ENCODE assay signal across 17 cellular contexts in the genomic region with DNA sequence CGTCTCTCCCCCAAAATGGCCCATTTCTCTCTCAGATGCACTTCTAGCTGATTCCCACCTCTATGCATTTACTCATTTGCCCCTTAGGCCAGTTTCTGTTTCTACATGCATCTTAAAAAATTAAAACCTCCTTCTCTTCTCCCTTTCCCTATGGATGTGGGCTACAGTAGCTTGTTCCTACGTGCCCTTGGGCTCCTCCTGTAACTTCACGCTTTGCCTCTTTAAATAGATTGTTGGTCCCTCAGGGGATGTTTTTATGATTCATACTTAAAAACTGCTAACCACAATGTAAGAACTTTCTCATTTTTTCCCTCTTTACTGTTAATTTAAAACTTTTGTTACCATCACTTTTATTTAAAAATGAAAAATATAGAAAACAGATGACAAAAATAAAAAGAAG.
A peak's percentile ranks its signal among the peaks of the same experiment; 100 is the strongest.
DNase-seq lines count a peak whose midpoint lies in the region; ATAC-seq and TF ChIP-seq lines count a peak whose summit lies in the region.
"Had no signal": no experiment of that assay in that cellular context is flagged by ENCODE, and none has a peak within 500 bp of the region (broad histone marks: within the 10 kb centered on the region; RNA-seq: fewer than 3 reads in every experiment).

No MANE protein-coding gene starts in this region.

- intact Hi-C loops in PC-3 (cut with micrococcal nuclease) = no loop called here

- H3K4me3 ChIP-seq in PC-3 (ENCODE audit: low read length) (no peak overlapping the region), epithelial cell of esophagus (ENCODE audit: low read length) (no peak overlapping the region)

- CTCF ChIA-PET in PC-3 (lab: Charles Lee) = no interaction called here

- DNase-seq in AG08395 (ENCODE audit: low spot score) = peak; percentile 53
- DNase-seq in PC-3 = peak; percentile 54
- DNase-seq in epithelial cell of esophagus (ENCODE audit: low read depth) = peak; percentile 74
- DNase-seq in mucosa of gallbladder (ENCODE audit: low spot score) = no peak
- DNase-seq in globus pallidus (ENCODE audit: low spot score) = no peak
- DNase-seq in activated naive CD4-positive, alpha-beta T cell (lab: John Stamatoyannopoulos, UW) = no peak
- DNase-seq: activated naive CD4-positive, alpha-beta T cell treated with anti-CD3 and anti-CD28 coated beads, Interleukin-2, amount 10 ng/mL, durations not matched to agents 7 days and 5 days; brain microvascular endothelial cell; effector CD8-positive, alpha-beta T cell; naive B cell; NCI-H2107; NCI-H774; stimulated activated CD4-positive, alpha-beta T cell treated with anti-CD3 and anti-CD28 coated beads, Interleukin-12 subunit alpha, Interleukin-12 subunit beta, amount 100 ng/mL, for 4 hours had no signal

- POLR2A ChIA-PET in PC-3 (lab: Charles Lee; ENCODE audit: unreplicated experiment) = no interaction called here

- H4K20me1 ChIP-seq in PC-3 (ENCODE audit: low read length) = no peaks in the 10 kb centered on the region

- no TSS peak for BruUV-seq in PC-3 (replicated peaks; lab: Mats Ljungman, UMichigan)

- H2AFZ ChIP-seq in PC-3 (ENCODE audit: low read length) = no peak overlapping the region

- H3K36me3 ChIP-seq in PC-3 (ENCODE audit: low read depth, low read length) = no peaks in the 10 kb centered on the region
- H3K36me3 ChIP-seq: brain microvascular endothelial cell had no signal

- no peaks in the 10 kb centered on the region for H3K79me2 ChIP-seq in PC-3 (ENCODE audit: low read length)

- 0 out of 2 replicates have a peak overlapping the region, but pooled peaks have one; percentile 3 for H3K4me2 ChIP-seq in PC-3 (ENCODE audit: low read length)

- H3K27me3 ChIP-seq in PC-3 (ENCODE audit: low read length) = no peaks in the 10 kb centered on the region
- H3K27me3 ChIP-seq: brain microvascular endothelial cell had no signal

- no peaks in the 10 kb centered on the region for H3F3A ChIP-seq in PC-3 (ENCODE audit: low read length, unreplicated experiment)

- peaks cover 6% of the 10 kb centered on the region; the same call in 1 of the 2 replicates for H3K4me1 ChIP-seq in PC-3 (ENCODE audit: insufficient read depth, low read length)

- H3K9me3 ChIP-seq in PC-3 (ENCODE audit: low read length) = no peaks in the 10 kb centered on the region

- ATAC-seq in GM18861 (IDR thresholded peaks at IDR 0.05; ENCODE audit: unreplicated experiment) (peak; percentile 63), PC-3 (no peak), HG03439 (IDR thresholded peaks at IDR 0.05; ENCODE audit: unreplicated experiment) (no peak)
- ATAC-seq: activated CD4-positive, CD25-positive, alpha-beta regulatory T cell treated with anti-CD3 and anti-CD28 coated beads, Interleukin-2, amount 50 U/mL, for 24 hours; HepG2 had no signal

- no peaks in the 10 kb centered on the region for H3K9me2 ChIP-seq in PC-3 (replicated peaks; ENCODE audit: low read length)

- H3K9ac ChIP-seq in PC-3 (ENCODE audit: low read length) = no peak overlapping the region

- no peak for TF ChIP-seq CTCF in PC-3 (conservative IDR thresholded peaks at IDR 0.05; ENCODE audit: low read depth, low read length)
- no peak for TF ChIP-seq CTCF in epithelial cell of esophagus (IDR thresholded peaks at IDR 0.05; ENCODE audit: insufficient read depth, low read depth, low read length, missing control alignments)

- H3K27ac ChIP-seq in PC-3 (ENCODE audit: low read length) = no peak overlapping the region
- H3K27ac ChIP-seq: brain microvascular endothelial cell had no signal

Comparison
In these comparisons a context has a peak if more than half of its experiments do, and no peak if none do; other contexts are left out.
1. DNase-seq: peak in AG08395 (single experiment), PC-3 (single experiment) and epithelial cell of esophagus (single experiment); none in mucosa of gallbladder (single experiment), globus pallidus (single experiment) and activated naive CD4-positive, alpha-beta T cell (0 of 4).